In genomic region chr4:185112104-185112503, GRCh38 we compare ENCODE assay signal across 1 cellular context.
TF ChIP-seq lines count a peak whose summit lies in the region.

No MANE protein-coding gene starts in this region.

TF ChIP-seq in SK-N-SH, 30 proteins besides CTCF, POLR2A, EP300 and RAD21 (continued from another document):
- TF ChIP-seq, protein P1, sequence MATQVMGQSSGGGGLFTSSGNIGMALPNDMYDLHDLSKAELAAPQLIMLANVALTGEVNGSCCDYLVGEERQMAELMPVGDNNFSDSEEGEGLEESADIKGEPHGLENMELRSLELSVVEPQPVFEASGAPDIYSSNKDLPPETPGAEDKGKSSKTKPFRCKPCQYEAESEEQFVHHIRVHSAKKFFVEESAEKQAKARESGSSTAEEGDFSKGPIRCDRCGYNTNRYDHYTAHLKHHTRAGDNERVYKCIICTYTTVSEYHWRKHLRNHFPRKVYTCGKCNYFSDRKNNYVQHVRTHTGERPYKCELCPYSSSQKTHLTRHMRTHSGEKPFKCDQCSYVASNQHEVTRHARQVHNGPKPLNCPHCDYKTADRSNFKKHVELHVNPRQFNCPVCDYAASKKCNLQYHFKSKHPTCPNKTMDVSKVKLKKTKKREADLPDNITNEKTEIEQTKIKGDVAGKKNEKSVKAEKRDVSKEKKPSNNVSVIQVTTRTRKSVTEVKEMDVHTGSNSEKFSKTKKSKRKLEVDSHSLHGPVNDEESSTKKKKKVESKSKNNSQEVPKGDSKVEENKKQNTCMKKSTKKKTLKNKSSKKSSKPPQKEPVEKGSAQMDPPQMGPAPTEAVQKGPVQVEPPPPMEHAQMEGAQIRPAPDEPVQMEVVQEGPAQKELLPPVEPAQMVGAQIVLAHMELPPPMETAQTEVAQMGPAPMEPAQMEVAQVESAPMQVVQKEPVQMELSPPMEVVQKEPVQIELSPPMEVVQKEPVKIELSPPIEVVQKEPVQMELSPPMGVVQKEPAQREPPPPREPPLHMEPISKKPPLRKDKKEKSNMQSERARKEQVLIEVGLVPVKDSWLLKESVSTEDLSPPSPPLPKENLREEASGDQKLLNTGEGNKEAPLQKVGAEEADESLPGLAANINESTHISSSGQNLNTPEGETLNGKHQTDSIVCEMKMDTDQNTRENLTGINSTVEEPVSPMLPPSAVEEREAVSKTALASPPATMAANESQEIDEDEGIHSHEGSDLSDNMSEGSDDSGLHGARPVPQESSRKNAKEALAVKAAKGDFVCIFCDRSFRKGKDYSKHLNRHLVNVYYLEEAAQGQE (IDR thresholded peaks at IDR 0.05; ENCODE audit: low read depth, low read length): peak; percentile 93
- TF ChIP-seq RCOR1 (IDR thresholded peaks at IDR 0.05; ENCODE audit: low read length) (no peak), ZBTB33 (IDR thresholded peaks at IDR 0.05; ENCODE audit: borderline replicate concordance, low read depth) (no peak), TEAD4 (IDR thresholded peaks at IDR 0.05; ENCODE audit: borderline replicate concordance, insufficient read depth) (0 out of 2 replicates have a peak, but pooled peaks have one; percentile 28), POLR2AphosphoS5 (IDR thresholded peaks at IDR 0.05; ENCODE audit: low read depth, low read length) (peak; percentile 37; the same call in 1 of the 2 replicates), SMC3 (IDR thresholded peaks at IDR 0.05; ENCODE audit: low read depth, low read length) (no peak), FOXJ3 (CRISPR knock-in tag; IDR thresholded peaks at IDR 0.05) (no peak), FOSL2 (IDR thresholded peaks at IDR 0.05; ENCODE audit: borderline replicate concordance, low read depth) (peak; percentile 97)
- TF ChIP-seq, protein P2, sequence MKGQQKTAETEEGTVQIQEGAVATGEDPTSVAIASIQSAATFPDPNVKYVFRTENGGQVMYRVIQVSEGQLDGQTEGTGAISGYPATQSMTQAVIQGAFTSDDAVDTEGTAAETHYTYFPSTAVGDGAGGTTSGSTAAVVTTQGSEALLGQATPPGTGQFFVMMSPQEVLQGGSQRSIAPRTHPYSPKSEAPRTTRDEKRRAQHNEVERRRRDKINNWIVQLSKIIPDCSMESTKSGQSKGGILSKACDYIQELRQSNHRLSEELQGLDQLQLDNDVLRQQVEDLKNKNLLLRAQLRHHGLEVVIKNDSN (IDR thresholded peaks at IDR 0.05; ENCODE audit: borderline replicate concordance, low read depth): no peak
